9 cellular contexts compared by ENCODE assay signal in the genomic region with DNA sequence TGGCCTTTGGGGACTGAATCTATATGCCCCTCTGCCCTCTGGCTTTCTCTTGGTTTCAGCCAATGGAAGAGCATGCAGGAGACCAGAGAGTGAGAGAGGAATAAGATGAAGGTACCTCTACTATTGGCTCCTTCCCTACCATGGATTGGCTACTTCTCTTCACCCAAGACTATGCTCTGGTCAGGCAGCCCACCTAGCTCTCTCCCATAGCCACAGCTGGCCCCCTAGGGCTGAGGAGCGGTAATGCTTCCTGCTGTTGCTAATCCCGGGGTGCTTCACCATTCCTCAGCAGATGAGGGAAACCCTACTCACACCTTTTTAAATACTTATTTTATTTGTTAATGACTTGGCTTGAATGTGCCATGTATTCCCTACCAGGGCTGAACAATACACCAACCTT.
DNase-seq lines count a peak whose midpoint lies in the region; ATAC-seq, FAIRE-seq and TF ChIP-seq lines count a peak whose summit lies in the region.
"Had no signal": no experiment of that assay in that cellular context is flagged by ENCODE, and none has a peak within 500 bp of the region (broad histone marks: within the 10 kb centered on the region; RNA-seq: fewer than 3 reads in every experiment).

No MANE protein-coding gene starts in this region.

- DNase-seq in A673 (ENCODE audit: low spot score) = peak; percentile 54
- peak; percentile 74 for DNase-seq in Karpas-422
- peak; percentile 72 for DNase-seq in endodermal cell
- DNase-seq in H54 (ENCODE audit: insufficient read length, low spot score) = no peak
- no peak for DNase-seq in NOMO-1 treated with dmso at 0.1 percent for 144 hours (lab: John Stamatoyannopoulos, UW; ENCODE audit: unreplicated experiment)
- DNase-seq in body of pancreas = no peak
- DNase-seq in NCI-H128 (lab: John Stamatoyannopoulos, UW; ENCODE audit: unreplicated experiment) = no peak
- DNase-seq: activated effector memory CD4-positive, alpha-beta T cell treated with Interleukin-2 at 50 U/mL for 16 hours had no signal

- TF ChIP-seq CTCF in A673 (conservative IDR thresholded peaks at IDR 0.05; ENCODE audit: low read depth, low read length) (peak; percentile 67), GM12873 (IDR thresholded peaks at IDR 0.05; ENCODE audit: insufficient read depth, low read depth, low read length, missing control alignments) (peak; percentile 64), endodermal cell (conservative IDR thresholded peaks at IDR 0.05) (peak; percentile 77), body of pancreas (IDR thresholded peaks at IDR 0.05) (no peak)

- no peaks in the 10 kb centered on the region for H3K9me2 ChIP-seq in Karpas-422 (replicated peaks; ENCODE audit: insufficient read depth, low read length)

- no peaks in the 10 kb centered on the region for H3K36me3 Mint-ChIP-seq in endodermal cell (ENCODE audit: low read depth)

- H3K4me1 Mint-ChIP-seq in endodermal cell = no peaks in the 10 kb centered on the region

- H3K27me3 ChIP-seq in A673 (replicated peaks; ENCODE audit: insufficient read depth, low read depth, low read length, poor library complexity) = no peaks in the 10 kb centered on the region
- no peaks in the 10 kb centered on the region; the same call in 1 of the 2 replicates for H3K27me3 ChIP-seq in Karpas-422 (ENCODE audit: low read length)
- H3K27me3 ChIP-seq in endodermal cell (ENCODE audit: control insufficient read depth, insufficient read depth, low read length, poor library complexity, severe bottlenecking) = no peaks in the 10 kb centered on the region
- H3K27me3 ChIP-seq in body of pancreas = no peaks in the 10 kb centered on the region

- peaks cover 32% of the 10 kb centered on the region for H3K4me1 ChIP-seq in A673 (ENCODE audit: insufficient read depth, low read length, poor library complexity, severe bottlenecking)
- no peaks in the 10 kb centered on the region for H3K4me1 ChIP-seq in Karpas-422 (ENCODE audit: low read length)
- no peaks in the 10 kb centered on the region for H3K4me1 ChIP-seq in endodermal cell (ENCODE audit: control insufficient read depth, insufficient read depth, low read length)
- no peaks in the 10 kb centered on the region for H3K4me1 ChIP-seq in body of pancreas

- H3K79me2 ChIP-seq in Karpas-422 (ENCODE audit: low read length) = no peaks in the 10 kb centered on the region

- H3K4me3 Mint-ChIP-seq in endodermal cell = no peak overlapping the region

- ATAC-seq in body of pancreas = no peak

- H3K27ac ChIP-seq in A673 (ENCODE audit: low read depth, low read length, poor library complexity, severe bottlenecking) (peak overlapping the region; percentile 57), Karpas-422 (ENCODE audit: low read length) (no peak overlapping the region), endodermal cell (ENCODE audit: low read depth, low read length) (no peak overlapping the region), body of pancreas (no peak overlapping the region)

- H3K9me3 ChIP-seq in A673 (ENCODE audit: low read depth, low read length, poor library complexity, severe bottlenecking) (no peaks in the 10 kb centered on the region), Karpas-422 (ENCODE audit: low read length) (no peaks in the 10 kb centered on the region), endodermal cell (ENCODE audit: control insufficient read depth, low read length) (no peaks in the 10 kb centered on the region), body of pancreas (no peaks in the 10 kb centered on the region)

- H2AFZ ChIP-seq in Karpas-422 (ENCODE audit: low read length) = no peak overlapping the region

- H4K20me1 ChIP-seq in Karpas-422 (ENCODE audit: insufficient read depth, low read depth, low read length) = no peaks in the 10 kb centered on the region

- intact Hi-C loops in A673 (cut with micrococcal nuclease; ENCODE audit: unreplicated experiment) (no loop called here), body of pancreas (cut with DNase I) (no loop called here)

- no peaks in the 10 kb centered on the region for H3K36me3 ChIP-seq in A673 (ENCODE audit: insufficient read depth, low read length, poor library complexity, severe bottlenecking)
- H3K36me3 ChIP-seq in Karpas-422 (ENCODE audit: insufficient read depth, low read length) = no peaks in the 10 kb centered on the region
- no peaks in the 10 kb centered on the region for H3K36me3 ChIP-seq in endodermal cell (ENCODE audit: control insufficient read depth, insufficient read depth, low read length)
- H3K36me3 ChIP-seq in body of pancreas (replicated peaks in 1 of 2; ENCODE audit: insufficient read depth in 1 of 2, low read depth in 2 of 2) = no peaks in the 10 kb centered on the region

- no peak overlapping the region for H3K4me3 ChIP-seq in A673 (ENCODE audit: low read depth, low read length, poor library complexity, severe bottlenecking)
- H3K4me3 ChIP-seq in Karpas-422 (ENCODE audit: low read length) = no peak overlapping the region
- no peak overlapping the region for H3K4me3 ChIP-seq in endodermal cell (ENCODE audit: low read length)
- no peak overlapping the region for H3K4me3 ChIP-seq in body of pancreas

- 82 to 100% methylated on average over 1 to 2 of the region's 2 CpGs for WGBS in endodermal cell (ENCODE audit: insufficient coverage in 1 of 2, insufficient read length in 1 of 2), 2 experiments
- WGBS in body of pancreas, 2 donors = 86 to 91% methylated on average over 2 of the region's 2 CpGs

- BruUV-seq in A673 (replicated peaks; lab: Mats Ljungman, UMichigan) = no TSS peak

- FAIRE-seq in H54 (lab: Jason Lieb, UNC) = no peak

- H3K9me3 Mint-ChIP-seq in endodermal cell = no peaks in the 10 kb centered on the region

- no peak overlapping the region for H3K9ac ChIP-seq in Karpas-422 (ENCODE audit: low read length)
- H3K9ac ChIP-seq in endodermal cell (ENCODE audit: extremely low read depth, low read length, poor library complexity, severe bottlenecking) = no peak overlapping the region

- CTCF ChIA-PET in A673 (lab: Charles Lee) = interaction anchor here (0.6 kb wide), 1 partner anchor 53 kb away, joined by 3 read pairs; no protein-coding TSS in a partner anchor

- POLR2A ChIA-PET in A673 (lab: Charles Lee; ENCODE audit: low non-redundant PET) = no interaction called here

- TF ChIP-seq POLR2A in H54 (IDR thresholded peaks at IDR 0.05; ENCODE audit: low read depth, low read length) (no peak), body of pancreas (IDR thresholded peaks at IDR 0.05) (no peak)

- no peak overlapping the region for H3K4me2 ChIP-seq in Karpas-422 (ENCODE audit: low read depth, low read length, poor library complexity, severe bottlenecking)

- no peak overlapping the region for H3K27ac Mint-ChIP-seq in endodermal cell

- H3K27me3 Mint-ChIP-seq in endodermal cell (ENCODE audit: insufficient read depth) = no peaks in the 10 kb centered on the region

Comparison
In these comparisons a context has a peak if more than half of its experiments do, and no peak if none do; other contexts are left out.
1. DNase-seq: peak in A673 (single experiment), Karpas-422 (single experiment) and endodermal cell (single experiment); none in H54 (single experiment), NOMO-1 treated with dmso at 0.1 percent for 144 hours (single experiment), body of pancreas (0 of 4) and NCI-H128 (single experiment).
2. CTCF ChIP-seq: peak in A673 (single experiment), GM12873 (single experiment) and endodermal cell (single experiment); none in body of pancreas (0 of 7).